9 cellular contexts compared by ENCODE assay signal in the genomic region with DNA sequence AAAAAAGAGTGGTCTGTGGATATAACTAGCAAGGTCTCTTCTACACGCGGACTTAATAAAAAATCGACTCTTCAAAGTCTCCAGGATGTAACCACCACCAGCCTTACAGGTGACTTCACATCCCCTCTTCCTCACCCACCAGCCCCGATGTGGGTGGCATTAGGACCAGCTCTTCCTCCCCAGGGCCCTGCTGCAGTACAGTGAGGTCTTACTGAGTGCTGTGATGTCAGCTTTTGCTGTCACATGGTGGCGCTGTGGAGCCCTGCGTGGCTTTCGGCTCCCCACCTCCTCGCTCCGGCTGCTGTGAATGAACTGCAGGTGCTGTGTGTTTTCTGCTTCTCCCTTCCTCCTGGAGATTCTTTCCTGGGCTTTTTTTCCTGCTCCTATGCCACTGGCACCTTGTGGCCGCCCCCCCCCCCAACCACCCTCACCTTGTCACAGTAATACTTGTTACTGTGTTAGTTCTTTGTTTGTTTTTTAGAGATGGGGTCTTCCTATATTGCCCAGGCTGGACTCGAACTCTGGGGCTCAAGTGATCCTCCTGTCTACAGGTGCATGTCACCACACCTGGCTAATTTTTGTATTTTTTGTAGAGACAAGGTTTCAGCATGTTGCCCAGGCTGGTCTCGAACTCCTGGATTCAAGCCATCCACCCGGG. TPM values are rescaled to one million over a fixed set of nuclear protein-coding genes. Genes with fewer than 3 reads are reported as not detected.
DNase-seq lines count a peak whose midpoint lies in the region; ATAC-seq and TF ChIP-seq lines count a peak whose summit lies in the region.
"Had no signal": no experiment of that assay in that cellular context is flagged by ENCODE, and none has a peak within 500 bp of the region (broad histone marks: within the 10 kb centered on the region; RNA-seq: fewer than 3 reads in every experiment).

No MANE protein-coding gene starts in this region.

- no peaks in the 10 kb centered on the region for H3K9me3 ChIP-seq in body of pancreas

- H3K27me3 ChIP-seq in body of pancreas, result no peaks in the 10 kb centered on the region

- H3K4me1 Mint-ChIP-seq in immature natural killer cell, result peaks cover 4 to 6% of the 10 kb centered on the region in 2 donors

- H3K4me1 ChIP-seq in body of pancreas, result peaks cover 7% of the 10 kb centered on the region

- peaks cover 3 to 5% (median 4%) of the 10 kb centered on the region in 3 donors for H3K27me3 Mint-ChIP-seq in immature natural killer cell (ENCODE audit: low read depth in 3 of 3)

- 9 to 11% methylated on average over 12 to 13 of the region's 13 CpGs for WGBS in body of pancreas, 2 donors

- no peak for TF ChIP-seq POLR2A in body of pancreas (IDR thresholded peaks at IDR 0.05)

- H3K36me3 ChIP-seq in body of pancreas (replicated peaks in 1 of 2; ENCODE audit: insufficient read depth in 1 of 2, low read depth in 2 of 2), result no peaks in the 10 kb centered on the region

- H3K27ac ChIP-seq in VCaP, result no peak overlapping the region
- H3K27ac ChIP-seq in body of pancreas, result no peak overlapping the region
- H3K27ac ChIP-seq: SK-N-MC had no signal

- peak overlapping the region in 2 of 6 donors; percentile 66 to 71 for H3K27ac Mint-ChIP-seq in immature natural killer cell

- H3K36me3 Mint-ChIP-seq in immature natural killer cell, result no peaks in the 10 kb centered on the region

- DNase-seq in DMS153 (lab: John Stamatoyannopoulos, UW) (peak; percentile 81), NCI-H2227 (lab: John Stamatoyannopoulos, UW; ENCODE audit: unreplicated experiment) (peak; percentile 86), body of pancreas (peak; percentile 87 to 94 (median 90)), immature natural killer cell (peak; percentile 66 to 76 (median 70)), mesenteric fat pad (ENCODE audit: low spot score) (no peak)
- peak; percentile 69 to 85 for DNase-seq in stimulated activated CD4-positive, alpha-beta T cell treated with anti-CD3 and anti-CD28 coated beads, Interleukin-15, amount 100 ng/mL, for 48 hours (ENCODE audit: low read depth in 2 of 2)

- ATAC-seq in HG02870 (IDR thresholded peaks at IDR 0.05; ENCODE audit: unreplicated experiment) (peak; percentile 73), body of pancreas (peak; percentile 93)

- H3K4me3 ChIP-seq in body of pancreas, result no peak overlapping the region
- H3K4me3 ChIP-seq: SK-N-MC had no signal

- H3K4me3 Mint-ChIP-seq in immature natural killer cell, result peak overlapping the region in 1 of 5 donors; percentile 17

- intact Hi-C loops in body of pancreas (cut with DNase I), result no loop called here

- peak; percentile 69 for TF ChIP-seq CTCF in VCaP (conservative IDR thresholded peaks at IDR 0.05)
- peak; percentile 52 to 72 (median 65) for TF ChIP-seq CTCF in body of pancreas (IDR thresholded peaks at IDR 0.05)

- H3K9me3 Mint-ChIP-seq in immature natural killer cell, result no peaks in the 10 kb centered on the region

RNA-seq across cellular contexts. Expression of a gene that starts 15.8 kb away (rescaled TPM):
- total RNA-seq in body of pancreas (10 to 100 TPM; 30.1 to 70.5 TPM), mesenteric fat pad (106 TPM)
- 10 to 100 TPM in 1 of 3 donors, 1 to 10 TPM in 2; 1.2 to 15.8 (median 7.4) TPM for polyA plus RNA-seq in immature natural killer cell
